In the genomic region with DNA sequence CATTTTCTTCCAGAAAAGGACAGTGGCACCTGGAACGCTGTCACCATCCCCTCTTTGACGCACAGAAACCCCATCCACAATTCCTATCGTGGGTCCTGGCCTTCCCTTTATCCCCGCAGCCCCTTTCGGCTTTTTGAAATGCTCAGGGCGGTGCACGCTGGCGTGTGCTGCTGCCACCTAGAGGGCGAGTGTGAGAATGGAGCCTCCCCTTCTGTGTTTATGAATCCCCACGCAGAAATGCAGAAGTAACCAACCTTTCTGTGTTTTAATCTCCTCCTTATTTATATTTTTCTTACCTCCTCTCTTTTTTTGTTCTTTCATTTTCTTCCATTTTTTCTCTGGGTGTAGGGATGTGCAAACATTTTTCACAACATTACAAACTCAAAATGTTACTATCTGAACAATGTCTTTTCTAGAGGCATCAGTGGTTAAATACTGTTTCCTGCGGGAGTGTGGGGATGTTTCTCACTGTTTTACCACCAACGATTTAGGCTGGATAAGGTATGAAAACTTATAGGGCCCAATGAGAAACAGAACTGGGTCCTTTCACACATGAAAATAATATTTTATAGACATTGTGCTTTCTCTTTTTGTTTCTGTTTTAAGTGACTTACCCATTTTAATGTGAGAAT, we compare ENCODE assay signal across 9 cellular contexts. TPM values are rescaled to one million over a fixed set of nuclear protein-coding genes. Genes with fewer than 3 reads are reported as not detected.
DNase-seq lines count a peak whose midpoint lies in the region; ATAC-seq, FAIRE-seq and TF ChIP-seq lines count a peak whose summit lies in the region.
"Had no signal": no experiment of that assay in that cellular context is flagged by ENCODE, and none has a peak within 500 bp of the region (broad histone marks: within the 10 kb centered on the region; RNA-seq: fewer than 3 reads in every experiment).

No MANE protein-coding gene starts in this region.

- TF ChIP-seq CTCF in BJ (IDR thresholded peaks at IDR 0.05; ENCODE audit: insufficient read depth, low read depth, low read length), result peak; percentile 98
- peak; percentile 92 for TF ChIP-seq CTCF in activated CD8-positive, alpha-beta T cell treated with anti-CD3 and anti-CD28 coated beads for 36 hours (IDR thresholded peaks at IDR 0.05)
- peak; percentile 93 to 95 for TF ChIP-seq CTCF in endothelial cell of umbilical vein (IDR thresholded peaks at IDR 0.05; ENCODE audit: extremely low read depth in 1 of 2, insufficient read depth in 1 of 2, low read depth in 1 of 2, low read length in 2 of 2)

- intact Hi-C loops in activated CD8-positive, alpha-beta T cell treated with anti-CD3 and anti-CD28 coated beads for 36 hours (cut with micrococcal nuclease), result loop anchor here (2.0 kb wide), 1 partner anchor 60 kb away; no protein-coding TSS in a partner anchor
- intact Hi-C loops in endothelial cell of umbilical vein (cut with micrococcal nuclease), result loop anchor here (1.0 to 5.0 kb wide), 5 partner anchors 50 to 1047 kb away; partner anchors contain the start of genes NAF1, NPY1R and TMA16

- peak overlapping the region; percentile 76 for H2AFZ ChIP-seq in endothelial cell of umbilical vein (ENCODE audit: low read depth, low read length)

- no peaks in the 10 kb centered on the region for H3K9me3 Mint-ChIP-seq in activated CD8-positive, alpha-beta T cell treated with anti-CD3 and anti-CD28 coated beads for 36 hours
- H3K9me3 Mint-ChIP-seq in naive thymus-derived CD8-positive, alpha-beta T cell, result no peaks in the 10 kb centered on the region
- H3K9me3 Mint-ChIP-seq: activated naive CD4-positive, alpha-beta T cell treated with anti-CD3 and anti-CD28 coated beads, Interleukin-2, amount 50 U/mL, for 24 hours had no signal

- H3K36me3 ChIP-seq in BJ (ENCODE audit: control insufficient read depth, insufficient read depth, low read length) (no peaks in the 10 kb centered on the region), endothelial cell of umbilical vein (ENCODE audit: control insufficient read depth in 2 of 2, extremely low read depth in 1 of 2, insufficient read depth in 2 of 2, low read length in 2 of 2) (no peaks in the 10 kb centered on the region)

- H3K4me3 ChIP-seq in BJ (ENCODE audit: low read depth, low read length) (peak overlapping the region; percentile 39), endothelial cell of umbilical vein (replicated peaks in 1 of 3; ENCODE audit: insufficient read depth in 1 of 3, low read depth in 1 of 3, low read length in 3 of 3) (no peak overlapping the region)

- dilution Hi-C loops in endothelial cell of umbilical vein (cut with MboI; ENCODE audit: extremely low pct_ligation_motif_present, low sequenced_read_pairs), result no loop called here

- no TSS peak for BruUV-seq in endothelial cell of umbilical vein (replicated peaks; lab: Mats Ljungman, UMichigan)

- H3K27me3 Mint-ChIP-seq in activated CD8-positive, alpha-beta T cell treated with anti-CD3 and anti-CD28 coated beads for 36 hours, result no peaks in the 10 kb centered on the region
- no peaks in the 10 kb centered on the region for H3K27me3 Mint-ChIP-seq in naive thymus-derived CD8-positive, alpha-beta T cell
- H3K27me3 Mint-ChIP-seq: activated naive CD4-positive, alpha-beta T cell treated with anti-CD3 and anti-CD28 coated beads, Interleukin-2, amount 50 U/mL, for 24 hours had no signal

- DNase-seq in BJ (ENCODE audit: low read depth) (no peak), NCI-H526 treated with DMSO at 0.1 percent for 48 hours (lab: John Stamatoyannopoulos, UW) (peak; percentile 3), endothelial cell of umbilical vein (ENCODE audit: low read depth, low spot score) (peak; percentile 66)
- DNase-seq in activated CD8-positive, alpha-beta T cell treated with anti-CD3 and anti-CD28 coated beads for 36 hours, result peak; percentile 71
- DNase-seq in naive thymus-derived CD8-positive, alpha-beta T cell, result peak; percentile 22 to 67 (median 49)
- DNase-seq in stimulated activated naive CD4-positive, alpha-beta T cell (lab: John Stamatoyannopoulos, UW), result peak; percentile 4 to 59 (median 27)

- no peaks in the 10 kb centered on the region for H3K36me3 Mint-ChIP-seq in activated CD8-positive, alpha-beta T cell treated with anti-CD3 and anti-CD28 coated beads for 36 hours (ENCODE audit: low read depth)
- H3K36me3 Mint-ChIP-seq in naive thymus-derived CD8-positive, alpha-beta T cell, result no peaks in the 10 kb centered on the region
- H3K36me3 Mint-ChIP-seq: activated naive CD4-positive, alpha-beta T cell treated with anti-CD3 and anti-CD28 coated beads, Interleukin-2, amount 50 U/mL, for 24 hours had no signal

- TF ChIP-seq POLR2A in endothelial cell of umbilical vein (IDR thresholded peaks at IDR 0.05; ENCODE audit: low read depth, low read length), result no peak

- H4K20me1 ChIP-seq in endothelial cell of umbilical vein (replicated peaks; ENCODE audit: control insufficient read depth, extremely low read depth, insufficient read depth, low read length), result no peaks in the 10 kb centered on the region

- H3K27ac ChIP-seq in endothelial cell of umbilical vein (ENCODE audit: insufficient read depth, low read depth, low read length), result no peak overlapping the region

- H3K9me3 ChIP-seq in endothelial cell of umbilical vein (replicated peaks; ENCODE audit: control insufficient read depth, insufficient read depth, low read length), result no peaks in the 10 kb centered on the region

- no peaks in the 10 kb centered on the region for H3K9me1 ChIP-seq in endothelial cell of umbilical vein (replicated peaks; ENCODE audit: control insufficient read depth, extremely low read depth, insufficient read depth, low read length)

- peak overlapping the region; percentile 73 for H3K4me2 ChIP-seq in endothelial cell of umbilical vein (ENCODE audit: insufficient read depth, low read length)

- POLR2A ChIA-PET in BJ (lab: Charles Lee) (no interaction called here), endothelial cell of umbilical vein (lab: Charles Lee) (no interaction called here)
- POLR2A ChIA-PET in activated CD8-positive, alpha-beta T cell treated with anti-CD3 and anti-CD28 coated beads for 36 hours (lab: Charles Lee), result no interaction called here
- POLR2A ChIA-PET in naive thymus-derived CD8-positive, alpha-beta T cell (lab: Charles Lee), result interaction anchor here (1.5 kb wide), 1 partner anchor 50 kb away, joined by 5 read pairs; the partner anchor contains the start of gene TMA16

- H3K4me3 Mint-ChIP-seq in activated CD8-positive, alpha-beta T cell treated with anti-CD3 and anti-CD28 coated beads for 36 hours, result no peak overlapping the region
- no peak overlapping the region for H3K4me3 Mint-ChIP-seq in naive thymus-derived CD8-positive, alpha-beta T cell
- H3K4me3 Mint-ChIP-seq: activated naive CD4-positive, alpha-beta T cell treated with anti-CD3 and anti-CD28 coated beads, Interleukin-2, amount 50 U/mL, for 24 hours had no signal

- CTCF ChIA-PET in BJ (lab: Yijun Ruan, JAX), result interaction anchor here (0.8 to 6.8 kb wide), 4 partner anchors 23 to 59 kb away, joined by 3 to 69 read pairs (median 4); no protein-coding TSS in a partner anchor
- CTCF ChIA-PET in activated CD8-positive, alpha-beta T cell treated with anti-CD3 and anti-CD28 coated beads for 36 hours (lab: Charles Lee), result interaction anchor here (1.1 to 1.8 kb wide), 5 partner anchors 9 to 59 kb away, joined by 3 to 10 read pairs (median 5); no protein-coding TSS in a partner anchor
- CTCF ChIA-PET in endothelial cell of umbilical vein (lab: Charles Lee), result interaction anchor here (1.1 to 7.0 kb wide), 5 partner anchors 17 to 212 kb away, joined by 4 to 106 read pairs (median 5); partner anchors contain the start of gene NPY1R

- ATAC-seq in GM18870 (IDR thresholded peaks at IDR 0.05; ENCODE audit: unreplicated experiment) (peak; percentile 82), HG03097 (IDR thresholded peaks at IDR 0.05; ENCODE audit: low FRiP score, unreplicated experiment) (peak; percentile 79)
- ATAC-seq in activated CD8-positive, alpha-beta T cell treated with anti-CD3 and anti-CD28 coated beads for 36 hours, result peak; percentile 85
- ATAC-seq in naive thymus-derived CD8-positive, alpha-beta T cell, result peak; percentile 92 to 96

- H3K27ac Mint-ChIP-seq in activated CD8-positive, alpha-beta T cell treated with anti-CD3 and anti-CD28 coated beads for 36 hours, result no peak overlapping the region
- no peak overlapping the region for H3K27ac Mint-ChIP-seq in naive thymus-derived CD8-positive, alpha-beta T cell
- H3K27ac Mint-ChIP-seq: activated naive CD4-positive, alpha-beta T cell treated with anti-CD3 and anti-CD28 coated beads, Interleukin-2, amount 50 U/mL, for 24 hours had no signal

- peak; percentile 15 for FAIRE-seq in endothelial cell of umbilical vein (lab: Jason Lieb, UNC)

- H3K27me3 ChIP-seq in BJ (ENCODE audit: control insufficient read depth, insufficient read depth, low read length), result no peaks in the 10 kb centered on the region
- no peaks in the 10 kb centered on the region for H3K27me3 ChIP-seq in endothelial cell of umbilical vein (ENCODE audit: control insufficient read depth in 2 of 2, insufficient read depth in 2 of 2, low read length in 2 of 2)

- H3K79me2 ChIP-seq in endothelial cell of umbilical vein (ENCODE audit: control insufficient read depth, insufficient read depth, low read length), result no peaks in the 10 kb centered on the region

- no peaks in the 10 kb centered on the region for H3K4me1 ChIP-seq in endothelial cell of umbilical vein (ENCODE audit: control insufficient read depth, extremely low read depth, insufficient read depth, low read length)

- peaks cover 8% of the 10 kb centered on the region for H3K4me1 Mint-ChIP-seq in activated CD8-positive, alpha-beta T cell treated with anti-CD3 and anti-CD28 coated beads for 36 hours (ENCODE audit: low read depth)
- peaks cover 0 to 13% (median 4%) of the 10 kb centered on the region in 4 donors for H3K4me1 Mint-ChIP-seq in naive thymus-derived CD8-positive, alpha-beta T cell

- peak overlapping the region; percentile 61 for H3K9ac ChIP-seq in endothelial cell of umbilical vein (replicated peaks; ENCODE audit: extremely low read depth, insufficient read depth, low read length)

TF ChIP-seq in endothelial cell of umbilical vein, 7 proteins besides CTCF, POLR2A, EP300 and RAD21 (continues in another document):
- TF ChIP-seq MYC (IDR thresholded peaks at IDR 0.05; ENCODE audit: low read depth, low read length), result no peak

RNA-seq across cellular contexts. Expression of gene TMA16, which starts 50.0 kb away (rescaled TPM):
- polyA plus RNA-seq in BJ (2011; rRNA removed), result 5.4 and 12.0 TPM in 2 replicates
- 4.7 and 6.9 TPM in 2 replicates for polyA minus RNA-seq in BJ (2011; rRNA and poly(A)+ RNA removed)
- total RNA-seq in activated CD8-positive, alpha-beta T cell treated with anti-CD3 and anti-CD28 coated beads for 36 hours, result 10 to 100 TPM; 53.5 to 58.4 TPM
- 41.1 and 42.7 TPM in 2 replicates for total RNA-seq in endothelial cell of umbilical vein
- polyA plus RNA-seq in endothelial cell of umbilical vein, result 2.9 and 4.2 TPM in 2 replicates
- 12.6 and 19.6 TPM in 2 replicates for polyA plus RNA-seq in endothelial cell of umbilical vein (2011; cell fraction: cytosol; rRNA removed)
- polyA plus RNA-seq in endothelial cell of umbilical vein (2011; cell fraction: nucleus; rRNA removed), result 11.2 and 20.0 TPM in 2 replicates
- polyA plus RNA-seq in endothelial cell of umbilical vein (2012), result 26.5 and 49.4 TPM in 2 replicates
- 10.4 and 14.6 TPM in 2 replicates for polyA minus RNA-seq in endothelial cell of umbilical vein
- polyA minus RNA-seq in endothelial cell of umbilical vein (2011; cell fraction: cytosol; rRNA and poly(A)+ RNA removed), result 6.9 TPM
- 42.5 and 65.0 TPM in 2 replicates for polyA minus RNA-seq in endothelial cell of umbilical vein (2011; cell fraction: nucleus; rRNA and poly(A)+ RNA removed)
- total RNA-seq in naive thymus-derived CD8-positive, alpha-beta T cell, result 10 to 100 TPM; 20.0 to 20.1 TPM
- polyA plus RNA-seq in naive thymus-derived CD8-positive, alpha-beta T cell, result 10 to 100 TPM; 11.6 to 12.5 (median 12.4) TPM
